1 cellular context compared by ENCODE assay signal in genomic region chr3:65408531-65409181, GRCh38.
TF ChIP-seq lines count a peak whose summit lies in the region.

No MANE protein-coding gene starts in this region.

TF ChIP-seq in GM23338, 12 proteins besides CTCF, POLR2A, EP300 and RAD21 (continued from another document):
- TF ChIP-seq NANOG (IDR thresholded peaks at IDR 0.05; ENCODE audit: borderline replicate concordance) (no peak), ZNF462 (CRISPR knock-in tag; IDR thresholded peaks at IDR 0.05) (no peak)
TF ChIP-seq in GM23338: peak in this region for 0.
